19 cellular contexts compared by ENCODE assay signal in genomic region chr22:35205956-35206355, GRCh38. TPM values are rescaled to one million over a fixed set of nuclear protein-coding genes. Genes with fewer than 3 reads are reported as not detected.
DNase-seq lines count a peak whose midpoint lies in the region; ATAC-seq, FAIRE-seq and TF ChIP-seq lines count a peak whose summit lies in the region.
"Had no signal": no experiment of that assay in that cellular context is flagged by ENCODE, and none has a peak within 500 bp of the region (broad histone marks: within the 10 kb centered on the region; RNA-seq: fewer than 3 reads in every experiment).

No MANE protein-coding gene starts in this region.

- H3K27ac ChIP-seq in AG04450 (ENCODE audit: low read depth, low read length) = no peak overlapping the region
- no peak overlapping the region for H3K27ac ChIP-seq in keratinocyte (ENCODE audit: control insufficient read depth, insufficient read depth, low read length)
- H3K27ac ChIP-seq: neutrophil, SJSA1, upper lobe of right lung had no signal

- FAIRE-seq in keratinocyte (lab: Jason Lieb, UNC) = peak; percentile 51
- FAIRE-seq: endothelial cell of umbilical vein, GM18507 had no signal

- peak overlapping the region; percentile 10 for H3K4me2 ChIP-seq in keratinocyte (ENCODE audit: control insufficient read depth, extremely low read depth, insufficient read depth, low read depth, low read length)

- H3K4me3 Mint-ChIP-seq in HFFc6 = peak overlapping the region; percentile 21; the same call in 1 of the 2 replicates
- H3K4me3 Mint-ChIP-seq: activated naive CD8-positive, alpha-beta T cell treated with anti-CD3 and anti-CD28 coated beads, Interleukin-2, amount 10 ng/mL, durations not matched to agents 7 days and 5 days; activated T-cell treated with anti-CD3 and anti-CD28 coated beads, Interleukin-2, amount 50 U/mL, for 4 hours; stimulated activated effector memory CD8-positive, alpha-beta T cell treated with anti-CD3 and anti-CD28 coated beads, Interleukin-12 subunit alpha, Interleukin-12 subunit beta, amount 100 ng/mL, for 72 hours had no signal

- POLR2A ChIA-PET in AG04450 (lab: Yijun Ruan, JAX) = no interaction called here

- TF ChIP-seq POLR2A in lower leg skin (IDR thresholded peaks at IDR 0.05) = no peak

- no peaks in the 10 kb centered on the region for H3K4me1 ChIP-seq in keratinocyte (ENCODE audit: control insufficient read depth, extremely low read depth, insufficient read depth, low read length)
- H3K4me1 ChIP-seq: SJSA1, upper lobe of right lung had no signal

- H3K9me3 ChIP-seq in AG04450 (ENCODE audit: control insufficient read depth, insufficient read depth, low read length) (no peaks in the 10 kb centered on the region), keratinocyte (ENCODE audit: control insufficient read depth, low read depth, low read length) (no peaks in the 10 kb centered on the region)
- H3K9me3 ChIP-seq: neutrophil, SJSA1, upper lobe of right lung had no signal

- no peaks in the 10 kb centered on the region for H3K79me2 ChIP-seq in keratinocyte (ENCODE audit: control insufficient read depth, insufficient read depth, low read length)

- H3K27me3 Mint-ChIP-seq in HFFc6 (ENCODE audit: insufficient read depth) = peaks cover 14% of the 10 kb centered on the region

- intact Hi-C loops in lower leg skin (cut with DNase I; ENCODE audit: low total_unique reads) = no loop called here

- peak; percentile 21 for DNase-seq in AG04450 (ENCODE audit: low read depth, low spot score)
- DNase-seq in HFFc6 = peak; percentile 14
- DNase-seq in astrocyte of the spinal cord (ENCODE audit: low read depth, low spot score) = peak; percentile 15
- DNase-seq in keratinocyte (ENCODE audit: low read depth, low spot score) = no peak
- no peak for DNase-seq in lower leg skin (ENCODE audit: low spot score in 2 of 2)
- DNase-seq: activated CD4-positive, alpha-beta T cell treated with anti-CD3 and anti-CD28 coated beads, Interleukin-2, amount 50 U/mL, for 1 hour; activated naive CD8-positive, alpha-beta T cell treated with anti-CD3 and anti-CD28 coated beads, Interleukin-2, amount 10 ng/mL, durations not matched to agents 7 days and 5 days; activated T-cell treated with anti-CD3 and anti-CD28 coated beads, Interleukin-2, amount 50 U/mL, for 4 hours; MV-4-11; NCI-H2107; upper lobe of right lung had no signal

- no peaks in the 10 kb centered on the region for H3K9me1 ChIP-seq in keratinocyte (ENCODE audit: control insufficient read depth, extremely low read depth, insufficient read depth, low read length)

- no peak for TF ChIP-seq CTCF in AG04450 (IDR thresholded peaks at IDR 0.05; ENCODE audit: low read depth, low read length)
- no peak for TF ChIP-seq CTCF in HFFc6 (IDR thresholded peaks at IDR 0.05)
- TF ChIP-seq CTCF in astrocyte of the spinal cord (IDR thresholded peaks at IDR 0.05; ENCODE audit: low read depth, low read length) = no peak
- no peak for TF ChIP-seq CTCF in keratinocyte (optimal IDR thresholded peaks at IDR 0.05 in 1 of 3, IDR thresholded peaks at IDR 0.05 in 1 of 3, conservative IDR thresholded peaks at IDR 0.05 in 1 of 3; ENCODE audit: extremely low read depth in 1 of 3, insufficient read depth in 2 of 3, low read length in 3 of 3)
- no peak for TF ChIP-seq CTCF in lower leg skin (IDR thresholded peaks at IDR 0.05)

- H3K36me3 Mint-ChIP-seq in HFFc6 (ENCODE audit: low read depth) = no peaks in the 10 kb centered on the region
- H3K36me3 Mint-ChIP-seq: activated naive CD8-positive, alpha-beta T cell treated with anti-CD3 and anti-CD28 coated beads, Interleukin-2, amount 10 ng/mL, durations not matched to agents 7 days and 5 days; stimulated activated effector memory CD8-positive, alpha-beta T cell treated with anti-CD3 and anti-CD28 coated beads, Interleukin-12 subunit alpha, Interleukin-12 subunit beta, amount 100 ng/mL, for 72 hours had no signal

- no peaks in the 10 kb centered on the region for H4K20me1 ChIP-seq in keratinocyte (ENCODE audit: control insufficient read depth, extremely low read depth, insufficient read depth, low read length)

- no peak overlapping the region for H3K4me3 ChIP-seq in AG04450 (ENCODE audit: low read depth, low read length)
- no peak overlapping the region for H3K4me3 ChIP-seq in astrocyte of the spinal cord (ENCODE audit: low read depth, low read length)
- no peak overlapping the region for H3K4me3 ChIP-seq in keratinocyte (ENCODE audit: control insufficient read depth in 2 of 3, extremely low read depth in 1 of 3, insufficient read depth in 2 of 3, low read depth in 1 of 3, low read length in 3 of 3)
- H3K4me3 ChIP-seq in lower leg skin (ENCODE audit: low read depth, poor library complexity, severe bottlenecking) = no peak overlapping the region
- H3K4me3 ChIP-seq: SJSA1, upper lobe of right lung had no signal

- peaks cover 6% of the 10 kb centered on the region for H3K4me1 Mint-ChIP-seq in HFFc6 (ENCODE audit: low read depth)
- H3K4me1 Mint-ChIP-seq: activated naive CD8-positive, alpha-beta T cell treated with anti-CD3 and anti-CD28 coated beads, Interleukin-2, amount 10 ng/mL, durations not matched to agents 7 days and 5 days; stimulated activated effector memory CD8-positive, alpha-beta T cell treated with anti-CD3 and anti-CD28 coated beads, Interleukin-12 subunit alpha, Interleukin-12 subunit beta, amount 100 ng/mL, for 72 hours had no signal

- dilution Hi-C loops in keratinocyte (cut with MboI; ENCODE audit: extremely low pct_ligation_motif_present, low sequenced_read_pairs) = no loop called here

- 25 to 37% methylated on average over 5 of the region's 5 CpGs for WGBS in lower leg skin, 2 donors

- CTCF ChIA-PET in AG04450 (lab: Charles Lee) = interaction anchor here (1.3 kb wide), 1 partner anchor 25 kb away, joined by 8 read pairs; no protein-coding TSS in a partner anchor

- no peak overlapping the region for H3K27ac Mint-ChIP-seq in HFFc6
- H3K27ac Mint-ChIP-seq: activated naive CD8-positive, alpha-beta T cell treated with anti-CD3 and anti-CD28 coated beads, Interleukin-2, amount 10 ng/mL, durations not matched to agents 7 days and 5 days; stimulated activated effector memory CD8-positive, alpha-beta T cell treated with anti-CD3 and anti-CD28 coated beads, Interleukin-12 subunit alpha, Interleukin-12 subunit beta, amount 100 ng/mL, for 72 hours had no signal

- peak overlapping the region; percentile 15 for H2AFZ ChIP-seq in keratinocyte (ENCODE audit: control insufficient read depth, low read length)

- no peak overlapping the region for H3K9ac ChIP-seq in keratinocyte (ENCODE audit: control insufficient read depth, extremely low read depth, insufficient read depth, low read length)

- H3K27me3 ChIP-seq in AG04450 (ENCODE audit: control insufficient read depth, insufficient read depth, low read length) (peaks cover 6% of the 10 kb centered on the region), keratinocyte (ENCODE audit: control insufficient read depth, extremely low read depth, insufficient read depth, low read length) (peaks cover 5% of the 10 kb centered on the region)
- H3K27me3 ChIP-seq: SJSA1 had no signal

- ATAC-seq in HG02588 (IDR thresholded peaks at IDR 0.05; ENCODE audit: unreplicated experiment) = no peak
- no peak for ATAC-seq in GM19023 (IDR thresholded peaks at IDR 0.05; ENCODE audit: unreplicated experiment)
- ATAC-seq in GM18519 (IDR thresholded peaks at IDR 0.05; ENCODE audit: low FRiP score, unreplicated experiment) = no peak
- ATAC-seq: activated T-cell treated with anti-CD3 and anti-CD28 coated beads, Interleukin-2, amount 50 U/mL, for 4 hours; stimulated activated effector memory CD8-positive, alpha-beta T cell treated with anti-CD3 and anti-CD28 coated beads, Interleukin-12 subunit alpha, Interleukin-12 subunit beta, amount 100 ng/mL, for 72 hours; upper lobe of right lung had no signal

- in situ Hi-C loops in astrocyte of the spinal cord (cut with HindIII; ENCODE audit: low sequenced_read_pairs) = no loop called here

- H3K9me3 Mint-ChIP-seq in HFFc6 = no peaks in the 10 kb centered on the region
- H3K9me3 Mint-ChIP-seq: activated naive CD8-positive, alpha-beta T cell treated with anti-CD3 and anti-CD28 coated beads, Interleukin-2, amount 10 ng/mL, durations not matched to agents 7 days and 5 days; activated T-cell treated with anti-CD3 and anti-CD28 coated beads, Interleukin-2, amount 50 U/mL, for 4 hours; stimulated activated effector memory CD8-positive, alpha-beta T cell treated with anti-CD3 and anti-CD28 coated beads, Interleukin-12 subunit alpha, Interleukin-12 subunit beta, amount 100 ng/mL, for 72 hours had no signal

- no peaks in the 10 kb centered on the region for H3K36me3 ChIP-seq in keratinocyte (ENCODE audit: control insufficient read depth in 2 of 2, extremely low read depth in 1 of 2, insufficient read depth in 2 of 2, low read length in 2 of 2)
- H3K36me3 ChIP-seq: neutrophil, SJSA1, upper lobe of right lung had no signal

RNA-seq across cellular contexts. Expression of gene HMGXB4, which starts 51.3 kb away (rescaled TPM):
- polyA plus RNA-seq in AG04450 (2011; rRNA removed) (22.1 and 30.4 TPM in 2 replicates), keratinocyte (15.4 to 22.6 TPM (median 22.4 TPM) in 3 replicates)
- 28.6 and 38.3 TPM in 2 replicates for polyA minus RNA-seq in AG04450 (2011; rRNA and poly(A)+ RNA removed)
- total RNA-seq in HFFc6 (2021; fragmentation: NEBNext Ultra II Directional; extraction: Animal tissue kit (Norgen Biotek cat#: 25700)) = 10 to 100 TPM; 20.2 to 26.0 (median 24.4) TPM
- polyA plus RNA-seq in keratinocyte (2011; ENCODE audit: low read depth) = 9.6 TPM
- 9.8 and 15.7 TPM in 2 replicates for polyA plus RNA-seq in keratinocyte (2011; cell fraction: cytosol; rRNA removed)
- 25.5 and 31.0 TPM in 2 replicates for polyA plus RNA-seq in keratinocyte (2011; cell fraction: nucleus; rRNA removed)
- polyA plus RNA-seq in keratinocyte (2012; ENCODE audit: low replicate concordance) = 11.4 and 16.2 TPM in 2 replicates
- polyA minus RNA-seq in keratinocyte = 10.3 to 26.2 TPM (median 17.6 TPM) in 3 replicates
- polyA minus RNA-seq in keratinocyte (2011; cell fraction: cytosol; rRNA and poly(A)+ RNA removed) = 7.1 TPM
- 12.9 and 26.9 TPM in 2 replicates for polyA minus RNA-seq in keratinocyte (2011; cell fraction: nucleus; rRNA and poly(A)+ RNA removed)
- 10 to 100 TPM; 15.1 to 28.3 (median 18.6) TPM for total RNA-seq in lower leg skin

Comparison
In these comparisons a context has a peak if more than half of its experiments do, and no peak if none do; other contexts are left out.
1. DNase-seq: peak in AG04450 (single experiment), HFFc6 (single experiment) and astrocyte of the spinal cord (single experiment); none in keratinocyte (single experiment) and lower leg skin (0 of 2).